In genomic region chr9:111955048-111955447, GRCh38 we compare ENCODE assay signal across 1 cellular context.
TF ChIP-seq lines count a peak whose summit lies in the region.

No MANE protein-coding gene starts in this region.

TF ChIP-seq in GM23338, 12 proteins besides CTCF, POLR2A, EP300 and RAD21 (continued from another document):
- TF ChIP-seq ZNF462 (CRISPR knock-in tag; IDR thresholded peaks at IDR 0.05) (no peak), ZNF114 (CRISPR knock-in tag; IDR thresholded peaks at IDR 0.05) (no peak), ETS1 (IDR thresholded peaks at IDR 0.05) (no peak), EZH2phosphoT487 (IDR thresholded peaks at IDR 0.05; ENCODE audit: unreplicated experiment) (no peak), CREB1 (CRISPR knock-in tag; IDR thresholded peaks at IDR 0.05; ENCODE audit: low read depth) (no peak), STAT1 (IDR thresholded peaks at IDR 0.05; ENCODE audit: unreplicated experiment) (no peak), JUNB (IDR thresholded peaks at IDR 0.05; ENCODE audit: unreplicated experiment) (no peak)
- TF ChIP-seq, protein P1, sequence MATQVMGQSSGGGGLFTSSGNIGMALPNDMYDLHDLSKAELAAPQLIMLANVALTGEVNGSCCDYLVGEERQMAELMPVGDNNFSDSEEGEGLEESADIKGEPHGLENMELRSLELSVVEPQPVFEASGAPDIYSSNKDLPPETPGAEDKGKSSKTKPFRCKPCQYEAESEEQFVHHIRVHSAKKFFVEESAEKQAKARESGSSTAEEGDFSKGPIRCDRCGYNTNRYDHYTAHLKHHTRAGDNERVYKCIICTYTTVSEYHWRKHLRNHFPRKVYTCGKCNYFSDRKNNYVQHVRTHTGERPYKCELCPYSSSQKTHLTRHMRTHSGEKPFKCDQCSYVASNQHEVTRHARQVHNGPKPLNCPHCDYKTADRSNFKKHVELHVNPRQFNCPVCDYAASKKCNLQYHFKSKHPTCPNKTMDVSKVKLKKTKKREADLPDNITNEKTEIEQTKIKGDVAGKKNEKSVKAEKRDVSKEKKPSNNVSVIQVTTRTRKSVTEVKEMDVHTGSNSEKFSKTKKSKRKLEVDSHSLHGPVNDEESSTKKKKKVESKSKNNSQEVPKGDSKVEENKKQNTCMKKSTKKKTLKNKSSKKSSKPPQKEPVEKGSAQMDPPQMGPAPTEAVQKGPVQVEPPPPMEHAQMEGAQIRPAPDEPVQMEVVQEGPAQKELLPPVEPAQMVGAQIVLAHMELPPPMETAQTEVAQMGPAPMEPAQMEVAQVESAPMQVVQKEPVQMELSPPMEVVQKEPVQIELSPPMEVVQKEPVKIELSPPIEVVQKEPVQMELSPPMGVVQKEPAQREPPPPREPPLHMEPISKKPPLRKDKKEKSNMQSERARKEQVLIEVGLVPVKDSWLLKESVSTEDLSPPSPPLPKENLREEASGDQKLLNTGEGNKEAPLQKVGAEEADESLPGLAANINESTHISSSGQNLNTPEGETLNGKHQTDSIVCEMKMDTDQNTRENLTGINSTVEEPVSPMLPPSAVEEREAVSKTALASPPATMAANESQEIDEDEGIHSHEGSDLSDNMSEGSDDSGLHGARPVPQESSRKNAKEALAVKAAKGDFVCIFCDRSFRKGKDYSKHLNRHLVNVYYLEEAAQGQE (IDR thresholded peaks at IDR 0.05; ENCODE audit: unreplicated experiment): no peak
